In the genomic region with DNA sequence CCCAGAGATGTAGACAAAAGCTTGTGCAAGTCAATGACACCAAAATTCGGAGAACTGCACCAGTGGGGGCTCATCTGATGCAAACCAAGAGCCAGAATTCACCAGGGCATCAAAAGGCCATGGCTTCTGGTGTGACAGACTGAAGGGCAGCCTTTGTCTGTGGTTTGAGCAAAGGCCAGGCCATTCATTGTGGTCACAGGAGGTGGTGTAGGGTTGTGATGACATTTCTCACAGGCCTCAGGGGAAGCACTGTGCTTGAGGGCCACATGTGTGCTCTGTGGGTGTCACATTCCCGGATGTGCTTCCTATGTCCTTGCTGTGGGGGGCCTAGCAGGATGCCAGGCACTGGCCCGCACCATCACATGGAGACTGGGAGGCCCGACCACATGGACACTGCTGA, we compare ENCODE assay signal across 11 cellular contexts. TPM values are rescaled to one million over a fixed set of nuclear protein-coding genes. Genes with fewer than 3 reads are reported as not detected.
DNase-seq lines count a peak whose midpoint lies in the region; ATAC-seq and TF ChIP-seq lines count a peak whose summit lies in the region.
"Had no signal": no experiment of that assay in that cellular context is flagged by ENCODE, and none has a peak within 500 bp of the region (broad histone marks: within the 10 kb centered on the region; RNA-seq: fewer than 3 reads in every experiment).

No MANE protein-coding gene starts in this region.

- peaks cover 15% of the 10 kb centered on the region for H3K4me1 Mint-ChIP-seq in activated T-cell treated with anti-CD3 and anti-CD28 coated beads, Interleukin-2, amount 50 U/mL, for 72 hours (ENCODE audit: low read depth)
- peaks cover 4% of the 10 kb centered on the region for H3K4me1 Mint-ChIP-seq in activated T-cell treated with anti-CD3 and anti-CD28 coated beads, Interleukin-2, amount 50 U/mL, for 4 hours (ENCODE audit: low read depth)
- H3K4me1 Mint-ChIP-seq in activated T-helper 2 cell treated with anti-CD3 and anti-CD28 coated beads, Interferon-gamma antibody, Interleukin-2, Interleukin-4, amounts not matched to agents 10 μg/mL and 5 μg/mL and 100 μg/mL, durations not matched to agents 14 hours and 24 hours and 36 hours (ENCODE audit: low read depth), result peaks cover 32% of the 10 kb centered on the region

- H3K4me3 ChIP-seq in lower lobe of right lung, result no peak overlapping the region
- no peak overlapping the region for H3K4me3 ChIP-seq in BE2C (ENCODE audit: low read depth, low read length)
- H3K4me3 ChIP-seq in tibial artery, result no peak overlapping the region
- H3K4me3 ChIP-seq: tibial nerve had no signal

- H3K36me3 ChIP-seq in lower lobe of right lung, result no peaks in the 10 kb centered on the region
- no peaks in the 10 kb centered on the region for H3K36me3 ChIP-seq in BE2C
- no peaks in the 10 kb centered on the region for H3K36me3 ChIP-seq in tibial artery
- H3K36me3 ChIP-seq: tibial nerve had no signal

- H3K9me3 ChIP-seq in lower lobe of right lung (no peaks in the 10 kb centered on the region), BE2C (no peaks in the 10 kb centered on the region), tibial artery (no peaks in the 10 kb centered on the region)
- H3K9me3 ChIP-seq: tibial nerve had no signal

- no peak overlapping the region for H3K27ac Mint-ChIP-seq in activated T-cell treated with anti-CD3 and anti-CD28 coated beads, Interleukin-2, amount 50 U/mL, for 72 hours
- peak overlapping the region; percentile 91 for H3K27ac Mint-ChIP-seq in activated T-helper 2 cell treated with anti-CD3 and anti-CD28 coated beads, Interferon-gamma antibody, Interleukin-2, Interleukin-4, amounts not matched to agents 10 μg/mL and 5 μg/mL and 100 μg/mL, durations not matched to agents 14 hours and 24 hours and 36 hours

- H3K36me3 Mint-ChIP-seq in activated T-cell treated with anti-CD3 and anti-CD28 coated beads, Interleukin-2, amount 50 U/mL, for 72 hours (ENCODE audit: insufficient read depth in 2 of 2), result peaks cover 0 to 2% of the 10 kb centered on the region in 2 donors
- H3K36me3 Mint-ChIP-seq in activated T-cell treated with anti-CD3 and anti-CD28 coated beads, Interleukin-2, amount 50 U/mL, for 4 hours (ENCODE audit: insufficient read depth), result no peaks in the 10 kb centered on the region
- H3K36me3 Mint-ChIP-seq in activated T-helper 2 cell treated with anti-CD3 and anti-CD28 coated beads, Interferon-gamma antibody, Interleukin-2, Interleukin-4, amounts not matched to agents 10 μg/mL and 5 μg/mL and 100 μg/mL, durations not matched to agents 14 hours and 24 hours and 36 hours (ENCODE audit: low read depth), result peaks cover 8% of the 10 kb centered on the region

- intact Hi-C loops in activated T-helper 2 cell treated with anti-CD3 and anti-CD28 coated beads, Interferon-gamma antibody, Interleukin-2, Interleukin-4, amounts not matched to agents 10 μg/mL and 5 μg/mL and 100 μg/mL, durations not matched to agents 14 hours and 24 hours and 36 hours (cut with micrococcal nuclease), result no loop called here
- intact Hi-C loops in lower lobe of right lung (cut with DNase I) (no loop called here), tibial artery (cut with DNase I; ENCODE audit: low total_unique reads) (no loop called here)

- TF ChIP-seq CTCF in lower lobe of right lung (IDR thresholded peaks at IDR 0.05) (no peak), BE2C (IDR thresholded peaks at IDR 0.05; ENCODE audit: low read depth, low read length) (no peak), tibial artery (IDR thresholded peaks at IDR 0.05) (no peak)

- H3K27me3 Mint-ChIP-seq in activated T-cell treated with anti-CD3 and anti-CD28 coated beads, Interleukin-2, amount 50 U/mL, for 72 hours (ENCODE audit: low read depth), result no peaks in the 10 kb centered on the region
- H3K27me3 Mint-ChIP-seq in activated T-cell treated with anti-CD3 and anti-CD28 coated beads, Interleukin-2, amount 50 U/mL, for 4 hours (ENCODE audit: low read depth), result no peaks in the 10 kb centered on the region
- H3K27me3 Mint-ChIP-seq in activated T-helper 2 cell treated with anti-CD3 and anti-CD28 coated beads, Interferon-gamma antibody, Interleukin-2, Interleukin-4, amounts not matched to agents 10 μg/mL and 5 μg/mL and 100 μg/mL, durations not matched to agents 14 hours and 24 hours and 36 hours (ENCODE audit: low read depth), result no peaks in the 10 kb centered on the region

- no peak overlapping the region for H3K4me3 Mint-ChIP-seq in activated T-cell treated with anti-CD3 and anti-CD28 coated beads, Interleukin-2, amount 50 U/mL, for 72 hours
- H3K4me3 Mint-ChIP-seq in activated T-cell treated with anti-CD3 and anti-CD28 coated beads, Interleukin-2, amount 50 U/mL, for 4 hours, result no peak overlapping the region
- H3K4me3 Mint-ChIP-seq in activated T-helper 2 cell treated with anti-CD3 and anti-CD28 coated beads, Interferon-gamma antibody, Interleukin-2, Interleukin-4, amounts not matched to agents 10 μg/mL and 5 μg/mL and 100 μg/mL, durations not matched to agents 14 hours and 24 hours and 36 hours (ENCODE audit: low read depth), result peak overlapping the region; percentile 34

- H3K27ac ChIP-seq in lower lobe of right lung (no peak overlapping the region), tibial artery (no peak overlapping the region)

- peak; percentile 78 to 87 for ATAC-seq in activated T-cell treated with anti-CD3 and anti-CD28 coated beads, Interleukin-2, amount 50 U/mL, for 72 hours (replicated peaks in 1 of 2)
- ATAC-seq in activated T-cell treated with anti-CD3 and anti-CD28 coated beads, Interleukin-2, amount 50 U/mL, for 4 hours, result no peak
- ATAC-seq in lower lobe of right lung, result peak; percentile 59 to 71

- peak in 1 of 2 donors; percentile 17 for DNase-seq in activated T-cell treated with anti-CD3 and anti-CD28 coated beads, Interleukin-2, amount 50 U/mL, for 72 hours
- DNase-seq in activated T-cell treated with anti-CD3 and anti-CD28 coated beads, Interleukin-2, amount 50 U/mL, for 4 hours, result no peak
- no peak for DNase-seq in activated T-helper 2 cell treated with anti-CD3 and anti-CD28 coated beads, Interferon-gamma antibody, Interleukin-2, Interleukin-4, amounts not matched to agents 10 μg/mL and 5 μg/mL and 100 μg/mL, durations not matched to agents 14 hours and 24 hours and 36 hours (ENCODE audit: low spot score)
- DNase-seq in lower lobe of right lung (no peak), occipital lobe (lab: John Stamatoyannopoulos, UW) (no peak), BE2C (no peak), germinal center (ENCODE audit: low spot score) (no peak), tibial artery (no peak)
- DNase-seq: stimulated activated CD4-positive, alpha-beta T cell treated with anti-CD3 and anti-CD28 coated beads, Interleukin-4, amount 100 ng/mL, for 1 hour had no signal

- H3K27me3 ChIP-seq in lower lobe of right lung (ENCODE audit: low read depth) (no peaks in the 10 kb centered on the region), BE2C (no peaks in the 10 kb centered on the region), tibial artery (no peaks in the 10 kb centered on the region)
- H3K27me3 ChIP-seq: tibial nerve had no signal

- H3K9me3 Mint-ChIP-seq in activated T-cell treated with anti-CD3 and anti-CD28 coated beads, Interleukin-2, amount 50 U/mL, for 72 hours, result peaks cover 2 to 5% of the 10 kb centered on the region in 2 donors
- H3K9me3 Mint-ChIP-seq in activated T-cell treated with anti-CD3 and anti-CD28 coated beads, Interleukin-2, amount 50 U/mL, for 4 hours, result peaks cover 3% of the 10 kb centered on the region
- no peaks in the 10 kb centered on the region for H3K9me3 Mint-ChIP-seq in activated T-helper 2 cell treated with anti-CD3 and anti-CD28 coated beads, Interferon-gamma antibody, Interleukin-2, Interleukin-4, amounts not matched to agents 10 μg/mL and 5 μg/mL and 100 μg/mL, durations not matched to agents 14 hours and 24 hours and 36 hours

- H3K4me1 ChIP-seq in lower lobe of right lung (no peaks in the 10 kb centered on the region), BE2C (no peaks in the 10 kb centered on the region), tibial artery (peaks cover 0 to 7% (median 2%) of the 10 kb centered on the region in 4 donors)

RNA-seq across cellular contexts. Expression of a gene that starts 22.5 kb away (rescaled TPM):
- under 1 TPM; 0.37 to 0.41 TPM for total RNA-seq in activated T-cell treated with anti-CD3 and anti-CD28 coated beads, Interleukin-2, amount 50 U/mL, for 72 hours
- under 1 TPM; 0.22 to 0.26 (median 0.25) TPM for total RNA-seq in activated T-cell treated with anti-CD3 and anti-CD28 coated beads, Interleukin-2, amount 50 U/mL, for 4 hours
- 0.37 and 0.46 TPM in 2 replicates for total RNA-seq in activated T-helper 2 cell treated with anti-CD3 and anti-CD28 coated beads, Interferon-gamma antibody, Interleukin-2, Interleukin-4, amounts not matched to agents 10 μg/mL and 5 μg/mL and 100 μg/mL, durations not matched to agents 14 hours and 24 hours and 36 hours
- total RNA-seq in lower lobe of right lung (21.7 TPM), occipital lobe (0.16 TPM)
- polyA plus RNA-seq in BE2C (2012; ENCODE audit: insufficient read depth, insufficient read length, low read depth), result not detected
- polyA plus RNA-seq: neural cell had no signal

Comparison
In these comparisons a context has a peak if more than half of its experiments do, and no peak if none do; other contexts are left out.
1. ATAC-seq: peak in activated T-cell treated with anti-CD3 and anti-CD28 coated beads, Interleukin-2, amount 50 U/mL, for 72 hours (2 of 2) and lower lobe of right lung (2 of 2); none in activated T-cell treated with anti-CD3 and anti-CD28 coated beads, Interleukin-2, amount 50 U/mL, for 4 hours (0 of 2).
2. RNA of a gene that starts 22.5 kb away (total RNA-seq): 21.7 TPM in lower lobe of right lung (single experiment); 0.37 to 0.46 TPM in activated T-helper 2 cell treated with anti-CD3 and anti-CD28 coated beads, Interferon-gamma antibody, Interleukin-2, Interleukin-4, amounts not matched to agents 10 μg/mL and 5 μg/mL and 100 μg/mL, durations not matched to agents 14 hours and 24 hours and 36 hours, 0.37 to 0.41 TPM in activated T-cell treated with anti-CD3 and anti-CD28 coated beads, Interleukin-2, amount 50 U/mL, for 72 hours, 0.22 to 0.26 TPM in activated T-cell treated with anti-CD3 and anti-CD28 coated beads, Interleukin-2, amount 50 U/mL, for 4 hours and 0.16 TPM in occipital lobe (single experiment); every median in the first group is over 10 times any median in the second.